1 cellular context compared by ENCODE assay signal in the genomic region with DNA sequence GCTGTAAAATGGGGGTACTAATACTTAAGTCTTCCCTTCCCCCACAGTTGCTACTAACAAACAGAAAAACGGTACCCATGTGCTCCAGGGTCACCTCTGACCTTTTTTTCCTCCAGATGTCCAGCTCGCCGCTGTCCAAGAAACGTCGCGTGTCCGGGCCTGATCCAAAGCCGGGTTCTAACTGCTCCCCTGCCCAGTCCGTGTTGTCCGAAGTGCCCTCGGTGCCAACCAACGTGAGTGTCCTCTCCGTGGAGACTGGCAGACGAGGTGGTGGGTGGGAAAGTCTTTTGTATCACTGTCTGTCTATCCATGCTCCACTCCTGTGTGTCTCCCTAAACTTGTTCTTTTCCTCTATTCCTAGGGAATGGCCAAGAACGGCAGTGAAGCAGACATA.
TF ChIP-seq lines count a peak whose summit lies in the region.

No MANE protein-coding gene starts in this region.

TF ChIP-seq in GM23338, 12 proteins besides CTCF, POLR2A, EP300 and RAD21 (continued from another document):
- TF ChIP-seq, protein P1, sequence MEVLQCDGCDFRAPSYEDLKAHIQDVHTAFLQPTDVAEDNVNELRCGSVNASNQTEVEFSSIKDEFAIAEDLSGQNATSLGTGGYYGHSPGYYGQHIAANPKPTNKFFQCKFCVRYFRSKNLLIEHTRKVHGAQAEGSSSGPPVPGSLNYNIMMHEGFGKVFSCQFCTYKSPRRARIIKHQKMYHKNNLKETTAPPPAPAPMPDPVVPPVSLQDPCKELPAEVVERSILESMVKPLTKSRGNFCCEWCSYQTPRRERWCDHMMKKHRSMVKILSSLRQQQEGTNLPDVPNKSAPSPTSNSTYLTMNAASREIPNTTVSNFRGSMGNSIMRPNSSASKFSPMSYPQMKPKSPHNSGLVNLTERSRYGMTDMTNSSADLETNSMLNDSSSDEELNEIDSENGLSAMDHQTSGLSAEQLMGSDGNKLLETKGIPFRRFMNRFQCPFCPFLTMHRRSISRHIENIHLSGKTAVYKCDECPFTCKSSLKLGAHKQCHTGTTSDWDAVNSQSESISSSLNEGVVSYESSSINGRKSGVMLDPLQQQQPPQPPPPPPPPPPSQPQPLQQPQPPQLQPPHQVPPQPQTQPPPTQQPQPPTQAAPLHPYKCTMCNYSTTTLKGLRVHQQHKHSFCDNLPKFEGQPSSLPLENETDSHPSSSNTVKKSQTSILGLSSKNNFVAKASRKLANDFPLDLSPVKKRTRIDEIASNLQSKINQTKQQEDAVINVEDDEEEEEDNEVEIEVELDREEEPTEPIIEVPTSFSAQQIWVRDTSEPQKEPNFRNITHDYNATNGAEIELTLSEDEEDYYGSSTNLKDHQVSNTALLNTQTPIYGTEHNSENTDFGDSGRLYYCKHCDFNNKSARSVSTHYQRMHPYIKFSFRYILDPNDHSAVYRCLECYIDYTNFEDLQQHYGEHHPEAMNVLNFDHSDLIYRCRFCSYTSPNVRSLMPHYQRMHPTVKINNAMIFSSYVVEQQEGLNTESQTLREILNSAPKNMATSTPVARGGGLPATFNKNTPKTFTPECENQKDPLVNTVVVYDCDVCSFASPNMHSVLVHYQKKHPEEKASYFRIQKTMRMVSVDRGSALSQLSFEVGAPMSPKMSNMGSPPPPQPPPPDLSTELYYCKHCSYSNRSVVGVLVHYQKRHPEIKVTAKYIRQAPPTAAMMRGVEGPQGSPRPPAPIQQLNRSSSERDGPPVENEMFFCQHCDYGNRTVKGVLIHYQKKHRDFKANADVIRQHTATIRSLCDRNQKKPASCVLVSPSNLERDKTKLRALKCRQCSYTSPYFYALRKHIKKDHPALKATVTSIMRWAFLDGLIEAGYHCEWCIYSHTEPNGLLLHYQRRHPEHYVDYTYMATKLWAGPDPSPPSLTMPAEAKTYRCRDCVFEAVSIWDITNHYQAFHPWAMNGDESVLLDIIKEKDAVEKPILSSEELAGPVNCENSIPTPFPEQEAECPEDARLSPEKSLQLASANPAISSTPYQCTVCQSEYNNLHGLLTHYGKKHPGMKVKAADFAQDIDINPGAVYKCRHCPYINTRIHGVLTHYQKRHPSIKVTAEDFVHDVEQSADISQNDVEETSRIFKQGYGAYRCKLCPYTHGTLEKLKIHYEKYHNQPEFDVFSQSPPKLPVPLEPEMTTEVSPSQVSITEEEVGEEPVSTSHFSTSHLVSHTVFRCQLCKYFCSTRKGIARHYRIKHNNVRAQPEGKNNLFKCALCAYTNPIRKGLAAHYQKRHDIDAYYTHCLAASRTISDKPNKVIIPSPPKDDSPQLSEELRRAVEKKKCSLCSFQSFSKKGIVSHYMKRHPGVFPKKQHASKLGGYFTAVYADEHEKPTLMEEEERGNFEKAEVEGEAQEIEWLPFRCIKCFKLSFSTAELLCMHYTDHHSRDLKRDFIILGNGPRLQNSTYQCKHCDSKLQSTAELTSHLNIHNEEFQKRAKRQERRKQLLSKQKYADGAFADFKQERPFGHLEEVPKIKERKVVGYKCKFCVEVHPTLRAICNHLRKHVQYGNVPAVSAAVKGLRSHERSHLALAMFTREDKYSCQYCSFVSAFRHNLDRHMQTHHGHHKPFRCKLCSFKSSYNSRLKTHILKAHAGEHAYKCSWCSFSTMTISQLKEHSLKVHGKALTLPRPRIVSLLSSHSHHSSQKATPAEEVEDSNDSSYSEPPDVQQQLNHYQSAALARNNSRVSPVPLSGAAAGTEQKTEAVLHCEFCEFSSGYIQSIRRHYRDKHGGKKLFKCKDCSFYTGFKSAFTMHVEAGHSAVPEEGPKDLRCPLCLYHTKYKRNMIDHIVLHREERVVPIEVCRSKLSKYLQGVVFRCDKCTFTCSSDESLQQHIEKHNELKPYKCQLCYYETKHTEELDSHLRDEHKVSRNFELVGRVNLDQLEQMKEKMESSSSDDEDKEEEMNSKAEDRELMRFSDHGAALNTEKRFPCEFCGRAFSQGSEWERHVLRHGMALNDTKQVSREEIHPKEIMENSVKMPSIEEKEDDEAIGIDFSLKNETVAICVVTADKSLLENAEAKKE (CRISPR knock-in tag; IDR thresholded peaks at IDR 0.05): no peak
- TF ChIP-seq EZH2phosphoT487 (IDR thresholded peaks at IDR 0.05; ENCODE audit: unreplicated experiment) (no peak), JUNB (IDR thresholded peaks at IDR 0.05; ENCODE audit: unreplicated experiment) (no peak), ZNF331 (CRISPR knock-in tag; IDR thresholded peaks at IDR 0.05; ENCODE audit: low read depth) (no peak), CREB1 (CRISPR knock-in tag; IDR thresholded peaks at IDR 0.05; ENCODE audit: low read depth) (no peak), POLR2AphosphoS5 (IDR thresholded peaks at IDR 0.05; ENCODE audit: low read depth) (no peak), EZH2 (IDR thresholded peaks at IDR 0.05; ENCODE audit: low read depth, unreplicated experiment) (no peak), NANOG (IDR thresholded peaks at IDR 0.05; ENCODE audit: borderline replicate concordance) (no peak), STAT1 (IDR thresholded peaks at IDR 0.05; ENCODE audit: unreplicated experiment) (no peak)
- TF ChIP-seq, protein P2, sequence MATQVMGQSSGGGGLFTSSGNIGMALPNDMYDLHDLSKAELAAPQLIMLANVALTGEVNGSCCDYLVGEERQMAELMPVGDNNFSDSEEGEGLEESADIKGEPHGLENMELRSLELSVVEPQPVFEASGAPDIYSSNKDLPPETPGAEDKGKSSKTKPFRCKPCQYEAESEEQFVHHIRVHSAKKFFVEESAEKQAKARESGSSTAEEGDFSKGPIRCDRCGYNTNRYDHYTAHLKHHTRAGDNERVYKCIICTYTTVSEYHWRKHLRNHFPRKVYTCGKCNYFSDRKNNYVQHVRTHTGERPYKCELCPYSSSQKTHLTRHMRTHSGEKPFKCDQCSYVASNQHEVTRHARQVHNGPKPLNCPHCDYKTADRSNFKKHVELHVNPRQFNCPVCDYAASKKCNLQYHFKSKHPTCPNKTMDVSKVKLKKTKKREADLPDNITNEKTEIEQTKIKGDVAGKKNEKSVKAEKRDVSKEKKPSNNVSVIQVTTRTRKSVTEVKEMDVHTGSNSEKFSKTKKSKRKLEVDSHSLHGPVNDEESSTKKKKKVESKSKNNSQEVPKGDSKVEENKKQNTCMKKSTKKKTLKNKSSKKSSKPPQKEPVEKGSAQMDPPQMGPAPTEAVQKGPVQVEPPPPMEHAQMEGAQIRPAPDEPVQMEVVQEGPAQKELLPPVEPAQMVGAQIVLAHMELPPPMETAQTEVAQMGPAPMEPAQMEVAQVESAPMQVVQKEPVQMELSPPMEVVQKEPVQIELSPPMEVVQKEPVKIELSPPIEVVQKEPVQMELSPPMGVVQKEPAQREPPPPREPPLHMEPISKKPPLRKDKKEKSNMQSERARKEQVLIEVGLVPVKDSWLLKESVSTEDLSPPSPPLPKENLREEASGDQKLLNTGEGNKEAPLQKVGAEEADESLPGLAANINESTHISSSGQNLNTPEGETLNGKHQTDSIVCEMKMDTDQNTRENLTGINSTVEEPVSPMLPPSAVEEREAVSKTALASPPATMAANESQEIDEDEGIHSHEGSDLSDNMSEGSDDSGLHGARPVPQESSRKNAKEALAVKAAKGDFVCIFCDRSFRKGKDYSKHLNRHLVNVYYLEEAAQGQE (IDR thresholded peaks at IDR 0.05; ENCODE audit: unreplicated experiment): no peak
- TF ChIP-seq, protein P3, sequence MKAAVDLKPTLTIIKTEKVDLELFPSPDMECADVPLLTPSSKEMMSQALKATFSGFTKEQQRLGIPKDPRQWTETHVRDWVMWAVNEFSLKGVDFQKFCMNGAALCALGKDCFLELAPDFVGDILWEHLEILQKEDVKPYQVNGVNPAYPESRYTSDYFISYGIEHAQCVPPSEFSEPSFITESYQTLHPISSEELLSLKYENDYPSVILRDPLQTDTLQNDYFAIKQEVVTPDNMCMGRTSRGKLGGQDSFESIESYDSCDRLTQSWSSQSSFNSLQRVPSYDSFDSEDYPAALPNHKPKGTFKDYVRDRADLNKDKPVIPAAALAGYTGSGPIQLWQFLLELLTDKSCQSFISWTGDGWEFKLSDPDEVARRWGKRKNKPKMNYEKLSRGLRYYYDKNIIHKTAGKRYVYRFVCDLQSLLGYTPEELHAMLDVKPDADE (IDR thresholded peaks at IDR 0.05): no peak
